In the genomic region with DNA sequence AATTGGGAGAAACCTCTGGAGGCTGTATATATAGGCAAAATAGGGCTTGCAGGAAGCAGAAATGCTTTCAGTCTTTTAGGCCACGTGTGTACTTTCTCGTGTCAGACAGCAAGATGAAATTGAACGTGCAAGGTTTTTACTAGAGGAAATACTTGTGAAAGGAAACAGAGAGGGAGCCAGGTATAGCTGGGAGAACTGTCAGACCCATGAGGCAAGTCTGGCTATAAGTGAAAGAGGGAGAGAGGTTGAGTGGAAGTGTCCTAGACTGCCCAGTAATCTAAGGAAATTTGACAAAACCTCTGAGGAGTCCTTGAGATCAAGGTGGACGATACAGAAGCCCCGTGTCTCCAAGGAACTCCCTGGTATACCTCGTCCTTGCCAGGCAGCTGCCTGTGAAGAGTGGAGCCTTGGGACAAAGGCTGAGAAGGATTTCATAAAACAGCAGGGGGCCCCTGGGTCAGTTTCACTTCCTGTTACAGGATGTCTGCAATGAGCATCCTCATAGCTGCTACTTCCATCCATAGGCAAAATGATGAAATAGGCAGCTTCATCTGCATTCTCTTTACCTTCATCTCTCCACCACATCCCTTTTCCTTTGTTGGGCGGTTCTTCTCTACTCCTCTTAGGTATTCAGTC, we compare ENCODE assay signal across 7 cellular contexts.
DNase-seq lines count a peak whose midpoint lies in the region; ATAC-seq, FAIRE-seq and TF ChIP-seq lines count a peak whose summit lies in the region.

No MANE protein-coding gene starts in this region.

- in situ Hi-C loops in GM12878 (cut with MboI), result no loop called here

- TF ChIP-seq CTCF in GM12878 (IDR thresholded peaks at IDR 0.05 in 2 of 3, conservative IDR thresholded peaks at IDR 0.05 in 1 of 3; ENCODE audit: control insufficient read depth in 2 of 3, extremely low read depth in 1 of 3, insufficient read depth in 1 of 3, low read depth in 3 of 3, low read length in 3 of 3) (0 out of 6 replicates have a peak, but pooled peaks of 2 of the 3 experiments have one; percentile 4 to 6), osteoblast (IDR thresholded peaks at IDR 0.05; ENCODE audit: extremely low read depth, low read depth, low read length) (no peak), foreskin fibroblast (IDR thresholded peaks at IDR 0.05; ENCODE audit: low read depth, low read length) (no peak)

- intact Hi-C loops in GM12878 (cut with micrococcal nuclease; ENCODE audit: unreplicated experiment) (no loop called here), head of caudate nucleus (cut with DNase I) (no loop called here)

- CTCF ChIA-PET in GM12878 (lab: Yijun Ruan, JAX), result no interaction called here

- H3K36me3 ChIP-seq in Karpas-422 (ENCODE audit: insufficient read depth, low read length), result no peaks in the 10 kb centered on the region
- H3K36me3 ChIP-seq in GM12878 (ENCODE audit: control insufficient read depth in 2 of 2, insufficient read depth in 2 of 2, low read length in 1 of 2), result no peaks in the 10 kb centered on the region
- H3K36me3 ChIP-seq in osteoblast (ENCODE audit: insufficient read depth, low read length), result no peaks in the 10 kb centered on the region

- WGBS in GM12878 (ENCODE audit: insufficient coverage, insufficient replicate concordance, low lambda C conversion rate, missing lambda C conversion rate), result 5% methylated on average over 7 of the region's 7 CpGs

- TF ChIP-seq EP300 in GM12878 (IDR thresholded peaks at IDR 0.05; ENCODE audit: borderline replicate concordance in 1 of 2, control insufficient read depth in 1 of 2, low read depth in 2 of 2, low read length in 2 of 2), result no peak

- no peak overlapping the region for H3K27ac ChIP-seq in Karpas-422 (ENCODE audit: low read length)
- no peak overlapping the region for H3K27ac ChIP-seq in GM12878 (ENCODE audit: control insufficient read depth, insufficient read depth)
- no peak overlapping the region for H3K27ac ChIP-seq in osteoblast (ENCODE audit: low read depth, low read length)

- TF ChIP-seq RAD21 in GM12878 (IDR thresholded peaks at IDR 0.05; ENCODE audit: insufficient read depth, low read depth, low read length), result no peak

- no TSS peak for BruUV-seq in GM12878 (replicated peaks; lab: Mats Ljungman, UMichigan)

- H3K27me3 ChIP-seq in Karpas-422 (ENCODE audit: low read length) (no peaks in the 10 kb centered on the region), GM12878 (replicated peaks in 1 of 2; ENCODE audit: control insufficient read depth in 2 of 2, insufficient read depth in 2 of 2, low read length in 1 of 2) (no peaks in the 10 kb centered on the region; a peak in 1 of 4 replicates), osteoblast (ENCODE audit: insufficient read depth, low read length) (no peaks in the 10 kb centered on the region)

- SMC1A ChIA-PET in GM12878 (lab: Charles Lee; ENCODE audit: uncharacterized antibody, unreplicated experiment), result interaction anchor here (1.0 kb wide), 1 partner anchor 13 kb away, joined by 4 read pairs; no protein-coding TSS in a partner anchor

- POLR2A ChIA-PET in GM12878 (lab: Charles Lee), result no interaction called here

- no peak for FAIRE-seq in GM12878 (lab: Jason Lieb, UNC)

- peak; percentile 84 for DNase-seq in Karpas-422
- DNase-seq in GM12878 (ENCODE audit: low read depth, low spot score), result no peak
- DNase-seq in head of caudate nucleus, result no peak
- DNase-seq in osteoblast (ENCODE audit: insufficient read length, low spot score, missing footprints), result no peak
- no peak for DNase-seq in foreskin fibroblast

- ATAC-seq in GM18520 (IDR thresholded peaks at IDR 0.05; ENCODE audit: unreplicated experiment) (peak; percentile 55), GM21717 (IDR thresholded peaks at IDR 0.05; ENCODE audit: unreplicated experiment) (peak; percentile 86), GM12878 (peak; percentile 84)

- peak overlapping the region; percentile 45 for H3K4me2 ChIP-seq in Karpas-422 (ENCODE audit: low read depth, low read length, poor library complexity, severe bottlenecking)
- no peak overlapping the region for H3K4me2 ChIP-seq in GM12878 (ENCODE audit: control insufficient read depth, insufficient read depth)
- H3K4me2 ChIP-seq in osteoblast (ENCODE audit: insufficient read depth, low read length), result no peak overlapping the region

- H4K20me1 ChIP-seq in Karpas-422 (ENCODE audit: insufficient read depth, low read depth, low read length) (no peaks in the 10 kb centered on the region), GM12878 (ENCODE audit: control insufficient read depth, insufficient read depth) (no peaks in the 10 kb centered on the region), osteoblast (ENCODE audit: insufficient read depth, low read length) (no peaks in the 10 kb centered on the region)

- H3K4me3 ChIP-seq in Karpas-422 (ENCODE audit: low read length), result no peak overlapping the region; the same call in 1 of the 2 replicates
- no peak overlapping the region for H3K4me3 ChIP-seq in GM12878
- H3K4me3 ChIP-seq in osteoblast (ENCODE audit: insufficient read depth, low read length), result no peak overlapping the region
- no peak overlapping the region for H3K4me3 ChIP-seq in foreskin fibroblast (ENCODE audit: low read depth in 1 of 2, low read length in 2 of 2)

- H3K9me2 ChIP-seq in Karpas-422 (replicated peaks; ENCODE audit: insufficient read depth, low read length), result no peaks in the 10 kb centered on the region

- H3K9ac ChIP-seq in Karpas-422 (ENCODE audit: low read length) (peak overlapping the region; percentile 26; the same call in 1 of the 2 replicates), GM12878 (ENCODE audit: control insufficient read depth, insufficient read depth, low read length) (no peak overlapping the region)

- H2AFZ ChIP-seq in Karpas-422 (ENCODE audit: low read length) (no peak overlapping the region; the same call in 1 of the 2 replicates), GM12878 (ENCODE audit: control insufficient read depth, low read depth, low read length) (no peak overlapping the region), osteoblast (ENCODE audit: low read length) (no peak overlapping the region)

- H3K4me1 ChIP-seq in Karpas-422 (ENCODE audit: low read length), result peaks cover 17% of the 10 kb centered on the region
- H3K4me1 ChIP-seq in GM12878 (ENCODE audit: control insufficient read depth, insufficient read depth, low read length), result no peaks in the 10 kb centered on the region; the same call in 1 of the 2 replicates
- no peaks in the 10 kb centered on the region for H3K4me1 ChIP-seq in osteoblast (ENCODE audit: insufficient read depth, low read length)

- no peak for TF ChIP-seq POLR2A in GM12878 (IDR thresholded peaks at IDR 0.05; ENCODE audit: low read depth, low read length)

- H3K9me3 ChIP-seq in Karpas-422 (ENCODE audit: low read length), result no peaks in the 10 kb centered on the region
- H3K9me3 ChIP-seq in GM12878 (replicated peaks; ENCODE audit: control insufficient read depth, insufficient read depth, low read length), result no peaks in the 10 kb centered on the region
- H3K9me3 ChIP-seq in osteoblast (ENCODE audit: low read depth, low read length), result no peaks in the 10 kb centered on the region

- RAD21 ChIA-PET in GM12878 (lab: Charles Lee; ENCODE audit: unreplicated experiment), result no interaction called here

- H3K79me2 ChIP-seq in Karpas-422 (ENCODE audit: low read length) (no peaks in the 10 kb centered on the region), GM12878 (ENCODE audit: control insufficient read depth, insufficient read depth, low read length) (no peaks in the 10 kb centered on the region), osteoblast (ENCODE audit: insufficient read depth, low read length) (no peaks in the 10 kb centered on the region)

TF ChIP-seq in GM12878, 131 proteins besides CTCF, POLR2A, EP300 and RAD21 (continues in another document):
- peak; percentile 55; the same call in 1 of the 2 replicates for TF ChIP-seq IRF4 (IDR thresholded peaks at IDR 0.05; ENCODE audit: low read depth, low read length)
- 0 out of 4 replicates have a peak, but pooled peaks of 1 of the 2 experiments have one; percentile 9 for TF ChIP-seq IKZF2 (IDR thresholded peaks at IDR 0.05)
- TF ChIP-seq SUPT20H (IDR thresholded peaks at IDR 0.05; ENCODE audit: borderline replicate concordance, control insufficient read depth, low read depth, low read length), result no peak
- peak; percentile 89 for TF ChIP-seq SPI1 (IDR thresholded peaks at IDR 0.05; ENCODE audit: borderline replicate concordance, insufficient read depth, low read depth, low read length)
- TF ChIP-seq SREBF2 (IDR thresholded peaks at IDR 0.05; ENCODE audit: low read length), result no peak
- TF ChIP-seq SMARCA5 (IDR thresholded peaks at IDR 0.05), result no peak
- TF ChIP-seq YBX1 (IDR thresholded peaks at IDR 0.05), result no peak
- no peak for TF ChIP-seq POLR2AphosphoS2 (IDR thresholded peaks at IDR 0.05; ENCODE audit: low read depth, low read length)
- no peak for TF ChIP-seq FOXM1 (IDR thresholded peaks at IDR 0.05; ENCODE audit: low read depth, low read length)
- TF ChIP-seq ZBTB33 (IDR thresholded peaks at IDR 0.05), result no peak
- no peak for TF ChIP-seq TARDBP (IDR thresholded peaks at IDR 0.05; ENCODE audit: borderline replicate concordance)
- TF ChIP-seq JUNB (IDR thresholded peaks at IDR 0.05), result no peak

Comparison
In these comparisons a context has a peak if more than half of its experiments do, and no peak if none do; other contexts are left out.
1. CTCF ChIP-seq: peak in GM12878 (2 of 3); none in osteoblast (single experiment) and foreskin fibroblast (single experiment).
2. Peak in every context shown above with its lines, with median percentiles within 50 percentile points of each other: ATAC-seq.